17 cellular contexts compared by ENCODE assay signal in genomic region chr6:36514554-36515456, GRCh38. TPM values are rescaled to one million over a fixed set of nuclear protein-coding genes. Genes with fewer than 3 reads are reported as not detected.
DNase-seq lines count a peak whose midpoint lies in the region; ATAC-seq and TF ChIP-seq lines count a peak whose summit lies in the region.
"Had no signal": no experiment of that assay in that cellular context is flagged by ENCODE, and none has a peak within 500 bp of the region (broad histone marks: within the 10 kb centered on the region; RNA-seq: fewer than 3 reads in every experiment).

No MANE protein-coding gene starts in this region.

- no peak for TF ChIP-seq CTCF in colonic mucosa (IDR thresholded peaks at IDR 0.05)
- TF ChIP-seq CTCF in WTC11 (IDR thresholded peaks at IDR 0.05): no peak

- H3K27me3 ChIP-seq in colonic mucosa: no peaks in the 10 kb centered on the region
- H3K27me3 ChIP-seq: esophagus muscularis mucosa, tibial artery had no signal

- H3K9ac ChIP-seq in colonic mucosa (ENCODE audit: low read depth in 2 of 2, low read length in 2 of 2): peak overlapping the region in 1 of 2 donors; percentile 48

- H3K4me3 ChIP-seq in colonic mucosa: no peak overlapping the region
- H3K4me3 ChIP-seq: esophagus muscularis mucosa, lung, tibial artery had no signal

- no peaks in the 10 kb centered on the region for H3K9me3 ChIP-seq in colonic mucosa
- H3K9me3 ChIP-seq: esophagus muscularis mucosa, tibial artery had no signal

- H3K9me3 Mint-ChIP-seq in activated CD4-positive, alpha-beta T cell treated with anti-CD3 and anti-CD28 coated beads for 36 hours (ENCODE audit: low read depth): no peaks in the 10 kb centered on the region
- H3K9me3 Mint-ChIP-seq in naive thymus-derived CD8-positive, alpha-beta T cell: no peaks in the 10 kb centered on the region
- H3K9me3 Mint-ChIP-seq in WTC11: peaks cover 6% of the 10 kb centered on the region

- DNase-seq in activated CD4-positive, alpha-beta T cell treated with anti-CD3 and anti-CD28 coated beads for 36 hours: no peak
- DNase-seq in activated CD4-positive, alpha-beta T cell treated with anti-CD3 and anti-CD28 coated beads for 48 hours: no peak
- DNase-seq in colonic mucosa (peak; percentile 71), DMS79 (lab: John Stamatoyannopoulos, UW) (no peak), NCI-H1436 (lab: John Stamatoyannopoulos, UW) (no peak), WTC11 (ENCODE audit: low spot score) (no peak)
- DNase-seq in naive thymus-derived CD8-positive, alpha-beta T cell: no peak
- DNase-seq: activated CD4-positive, alpha-beta T cell treated with anti-CD3 and anti-CD28 coated beads, Interleukin-2, amount 50 U/mL, for 4 hours; hippocampal formation; Karpas-422; NCI-H2029; NCI-H774; SHP77 treated with DMSO at 0.1 percent for 48 hours; tibial artery had no signal

- CTCF ChIA-PET in activated CD4-positive, alpha-beta T cell treated with anti-CD3 and anti-CD28 coated beads for 36 hours (lab: Charles Lee): interaction anchor here (0.7 to 1.3 kb wide), 2 partner anchors 53 to 299 kb away, joined by 3 read pairs; no protein-coding TSS in a partner anchor
- CTCF ChIA-PET in WTC11 (lab: Charles Lee): interaction anchor here (0.6 kb wide), 1 partner anchor 867 kb away, joined by 3 read pairs; no protein-coding TSS in a partner anchor

- H3K36me3 Mint-ChIP-seq in activated CD4-positive, alpha-beta T cell treated with anti-CD3 and anti-CD28 coated beads for 36 hours (ENCODE audit: low read depth): peaks cover 54% of the 10 kb centered on the region
- H3K36me3 Mint-ChIP-seq in naive thymus-derived CD8-positive, alpha-beta T cell: peaks cover 4 to 94% (median 43%) of the 10 kb centered on the region in 3 donors
- peaks cover 49% of the 10 kb centered on the region for H3K36me3 Mint-ChIP-seq in WTC11

- peaks cover 34% of the 10 kb centered on the region for H3K4me1 Mint-ChIP-seq in activated CD4-positive, alpha-beta T cell treated with anti-CD3 and anti-CD28 coated beads for 36 hours
- H3K4me1 Mint-ChIP-seq in naive thymus-derived CD8-positive, alpha-beta T cell: peaks cover 10 to 42% (median 36%) of the 10 kb centered on the region in 4 donors
- H3K4me1 Mint-ChIP-seq in WTC11: no peaks in the 10 kb centered on the region

- peaks cover 4% of the 10 kb centered on the region for H3K4me1 ChIP-seq in colonic mucosa
- H3K4me1 ChIP-seq: tibial artery had no signal

- H3K27me3 Mint-ChIP-seq in activated CD4-positive, alpha-beta T cell treated with anti-CD3 and anti-CD28 coated beads for 36 hours: no peaks in the 10 kb centered on the region
- no peaks in the 10 kb centered on the region for H3K27me3 Mint-ChIP-seq in naive thymus-derived CD8-positive, alpha-beta T cell
- no peaks in the 10 kb centered on the region for H3K27me3 Mint-ChIP-seq in WTC11 (ENCODE audit: low read depth)

- H3K4me3 Mint-ChIP-seq in activated CD4-positive, alpha-beta T cell treated with anti-CD3 and anti-CD28 coated beads for 36 hours: no peak overlapping the region
- H3K4me3 Mint-ChIP-seq in naive thymus-derived CD8-positive, alpha-beta T cell: no peak overlapping the region
- H3K4me3 Mint-ChIP-seq in WTC11: no peak overlapping the region

- no peak for ATAC-seq in activated CD4-positive, alpha-beta T cell treated with anti-CD3 and anti-CD28 coated beads for 36 hours
- ATAC-seq in GM19467 (IDR thresholded peaks at IDR 0.05; ENCODE audit: unreplicated experiment): peak; percentile 57
- no peak for ATAC-seq in naive thymus-derived CD8-positive, alpha-beta T cell
- no peak for ATAC-seq in WTC11

- intact Hi-C loops in activated CD4-positive, alpha-beta T cell treated with anti-CD3 and anti-CD28 coated beads for 36 hours (cut with DNase I, micrococcal nuclease): no loop called here
- intact Hi-C loops in colonic mucosa (cut with DNase I): no loop called here

- POLR2A ChIA-PET in activated CD4-positive, alpha-beta T cell treated with anti-CD3 and anti-CD28 coated beads for 36 hours (lab: Charles Lee): interaction anchor here (0.7 kb wide), 1 partner anchor 37 kb away, joined by 3 read pairs; no protein-coding TSS in a partner anchor
- POLR2A ChIA-PET in naive thymus-derived CD8-positive, alpha-beta T cell (lab: Charles Lee): interaction anchor here (0.6 to 1.6 kb wide), 2 partner anchors 19 to 81 kb away, joined by 3 to 4 read pairs; no protein-coding TSS in a partner anchor
- POLR2A ChIA-PET in WTC11 (lab: Charles Lee): no interaction called here

- H3K36me3 ChIP-seq in colonic mucosa: no peaks in the 10 kb centered on the region

- peak overlapping the region; percentile 34 for H3K27ac Mint-ChIP-seq in activated CD4-positive, alpha-beta T cell treated with anti-CD3 and anti-CD28 coated beads for 36 hours
- peak overlapping the region in 9 of 10 donors; percentile 9 to 79 (median 63) for H3K27ac Mint-ChIP-seq in naive thymus-derived CD8-positive, alpha-beta T cell
- no peak overlapping the region for H3K27ac Mint-ChIP-seq in WTC11

- H3K27ac ChIP-seq in colonic mucosa: peak overlapping the region; percentile 69
- H3K27ac ChIP-seq: esophagus muscularis mucosa, tibial artery had no signal

TF ChIP-seq in WTC11, 78 proteins besides CTCF, POLR2A, EP300 and RAD21:
- TF ChIP-seq CBFB (CRISPR knock-in tag; IDR thresholded peaks at IDR 0.05; ENCODE audit: low read depth) (no peak), CREM (CRISPR knock-in tag; IDR thresholded peaks at IDR 0.05) (no peak), STAT6 (CRISPR knock-in tag; conservative IDR thresholded peaks at IDR 0.05; ENCODE audit: low read depth) (no peak)

RNA-seq across cellular contexts. Expression of gene STK38, which starts 32.5 kb away (rescaled TPM):
- total RNA-seq in activated CD4-positive, alpha-beta T cell treated with anti-CD3 and anti-CD28 coated beads for 36 hours: 10 to 100 TPM; 24.0 to 27.0 TPM
- total RNA-seq in colonic mucosa (10 to 100 TPM; 55.9 to 83.4 TPM), WTC11 (2021) (13.3 to 15.4 TPM (median 14.7 TPM) in 3 replicates)
- total RNA-seq in naive thymus-derived CD8-positive, alpha-beta T cell: 100 to 1,000 TPM; 151 to 163 TPM
- polyA plus RNA-seq in naive thymus-derived CD8-positive, alpha-beta T cell: 10 to 100 TPM; 46.4 to 79.6 (median 52.8) TPM
